23 cellular contexts compared by ENCODE assay signal in genomic region chr1:170521818-170522217, GRCh38.
"Had no signal": no experiment of that assay in that cellular context is flagged by ENCODE, and none has a peak within 500 bp of the region (broad histone marks: within the 10 kb centered on the region; RNA-seq: fewer than 3 reads in every experiment).

No MANE protein-coding gene starts in this region.

- H3K9me2 ChIP-seq: SK-N-SH had no signal

- H3K9ac ChIP-seq: SK-N-SH had no signal

- H3K9me3 ChIP-seq: Peyer's patch, SJSA1 had no signal

- H3K4me3 ChIP-seq: Peyer's patch, SJSA1 had no signal

- FAIRE-seq: bronchial epithelial cell had no signal

- DNase-seq: activated CD4-positive, alpha-beta T cell treated with anti-CD3 and anti-CD28 coated beads for 36 hours; activated CD4-positive, alpha-beta T cell treated with anti-CD3 and anti-CD28 coated beads, Interleukin-2, amount 10 ng/mL, durations not matched to agents 7 days and 5 days; activated CD4-positive, alpha-beta T cell treated with anti-CD3 and anti-CD28 coated beads, Interleukin-2, amount 50 U/mL, for 48 hours; activated CD8-positive, alpha-beta T cell treated with anti-CD3 and anti-CD28 coated beads, Interleukin-2, amount 10 ng/mL, durations not matched to agents 7 days and 5 days; activated gamma-delta T cell; activated naive CD4-positive, alpha-beta T cell treated with Interleukin-2 at 50 U/mL for 16 hours; activated T-cell treated with anti-CD3 and anti-CD28 coated beads, Interleukin-2, amount 50 U/mL, for 24 hours; anterior cingulate cortex; caudate nucleus; NCI-H1105; NCI-H1417 treated with DMSO at 0.1 percent for 48 hours; NCI-H2029; NCI-H345; NCI-H524 treated with DMSO at 0.1 percent for 48 hours; Peyer's patch; RPMI8226; SHP77 treated with DMSO at 0.1 percent for 48 hours; SK-N-SH had no signal

- H3K4me1 ChIP-seq: Peyer's patch had no signal

- H3K36me3 ChIP-seq: Peyer's patch, SJSA1 had no signal

- H3K27ac ChIP-seq: Peyer's patch, SJSA1 had no signal

- H3K27me3 ChIP-seq: Peyer's patch, SJSA1 had no signal

- H3K4me2 ChIP-seq: SK-N-SH had no signal

- ATAC-seq: activated CD4-positive, alpha-beta T cell treated with anti-CD3 and anti-CD28 coated beads for 36 hours; activated CD4-positive, CD25-positive, alpha-beta regulatory T cell treated with anti-CD3 and anti-CD28 coated beads, Interleukin-2, amount 50 U/mL, for 24 hours; activated CD8-positive, alpha-beta T cell treated with anti-CD3 and anti-CD28 coated beads, Interleukin-2, amount 10 ng/mL, durations not matched to agents 7 days and 5 days; activated naive CD4-positive, alpha-beta T cell treated with anti-CD3 and anti-CD28 coated beads, Interleukin-2, amount 50 U/mL, for 72 hours; WTC11 had no signal
